ENCODE assay signal across 27 cellular contexts in the genomic region with DNA sequence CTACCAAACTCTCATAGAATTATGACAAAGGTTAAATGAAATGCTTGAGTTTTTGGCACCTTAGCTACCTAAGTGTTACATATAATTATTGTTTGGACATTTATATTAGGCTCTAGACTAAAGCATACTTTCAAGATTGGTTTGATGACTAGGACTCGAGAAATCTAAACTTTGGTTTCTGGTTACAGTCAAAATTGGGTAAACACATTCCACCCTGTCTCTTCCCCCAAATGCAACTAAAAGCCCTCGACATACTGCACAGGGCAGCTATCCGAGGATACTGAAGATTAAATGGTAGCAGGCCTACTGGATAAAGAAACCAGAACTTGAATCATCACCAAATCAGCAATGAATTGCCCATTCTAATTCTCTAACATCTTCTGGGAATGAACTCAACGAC.
A peak's percentile ranks its signal among the peaks of the same experiment; 100 is the strongest.
DNase-seq lines count a peak whose midpoint lies in the region; ATAC-seq and TF ChIP-seq lines count a peak whose summit lies in the region.
"Had no signal": no experiment of that assay in that cellular context is flagged by ENCODE, and none has a peak within 500 bp of the region (broad histone marks: within the 10 kb centered on the region; RNA-seq: fewer than 3 reads in every experiment).

No MANE protein-coding gene starts in this region.

- no peaks in the 10 kb centered on the region for H3K36me3 Mint-ChIP-seq in GM23338 (ENCODE audit: low read depth)
- H3K36me3 Mint-ChIP-seq: neural progenitor cell had no signal

- H3K4me3 Mint-ChIP-seq in GM23338: no peak overlapping the region
- H3K4me3 Mint-ChIP-seq: activated B cell treated with CpG ODN at 0.5 μM for 24 hours; neural progenitor cell; T-helper 2 cell treated with Interferon-gamma antibody and Interleukin-4, amounts not matched to agents 5 μg/mL and 100 μg/mL, for 36 hours had no signal

- no peaks in the 10 kb centered on the region for H4K20me1 ChIP-seq in GM23338 (replicated peaks; ENCODE audit: insufficient read depth)

- H3K4me1 ChIP-seq in GM23338 (ENCODE audit: insufficient read depth): no peaks in the 10 kb centered on the region
- H3K4me1 ChIP-seq: breast epithelium, colonic mucosa, left lung, neural progenitor cell, prostate gland, thyroid gland had no signal

- no peak overlapping the region for H3K4me3 ChIP-seq in AG04449 (ENCODE audit: low read depth, low read length)
- H3K4me3 ChIP-seq in GM23338: no peak overlapping the region
- H3K4me3 ChIP-seq: breast epithelium, colonic mucosa, heart right ventricle, left lung, mucosa of descending colon, neural progenitor cell, prostate gland, thyroid gland had no signal

- POLR2A ChIA-PET in AG04449 (lab: Yijun Ruan, JAX): no interaction called here

- CTCF ChIA-PET in AG04449 (lab: Yijun Ruan, JAX): interaction anchor here (1.7 to 2.2 kb wide), 2 partner anchors 9 to 712 kb away, joined by 4 to 17 read pairs; no protein-coding TSS in a partner anchor

- H3K36me3 ChIP-seq in GM23338 (ENCODE audit: insufficient read depth): no peaks in the 10 kb centered on the region
- H3K36me3 ChIP-seq: breast epithelium, colonic mucosa, heart right ventricle, left lung, neural progenitor cell, prostate gland, thyroid gland had no signal

- no peak for ATAC-seq in GM23338
- ATAC-seq: heart right ventricle, left lung, mucosa of descending colon had no signal

- TF ChIP-seq CTCF in AG04449 (IDR thresholded peaks at IDR 0.05; ENCODE audit: insufficient read depth, low read length, missing control alignments) (no peak), GM23338 (conservative IDR thresholded peaks at IDR 0.05; ENCODE audit: low read depth in 2 of 2) (no peak)

- peak overlapping the region; percentile 8; the same call in 1 of the 2 replicates for H2AFZ ChIP-seq in GM23338
- H2AFZ ChIP-seq: neural progenitor cell had no signal

- H3K4me2 ChIP-seq in GM23338: no peak overlapping the region
- H3K4me2 ChIP-seq: KMS-11, neural progenitor cell had no signal

- no peaks in the 10 kb centered on the region for H3K9me2 ChIP-seq in GM23338 (ENCODE audit: insufficient read depth)

- H3K27ac ChIP-seq in GM23338 (ENCODE audit: low read depth): no peak overlapping the region
- H3K27ac ChIP-seq: 22Rv1, breast epithelium, colonic mucosa, heart right ventricle, KMS-11, left lung, neural progenitor cell, prostate gland, thyroid gland had no signal

- H3K4me1 Mint-ChIP-seq in GM23338: no peaks in the 10 kb centered on the region
- H3K4me1 Mint-ChIP-seq: activated B cell treated with CpG ODN at 0.5 μM for 24 hours, neural progenitor cell had no signal

- no peak overlapping the region for H3K27ac Mint-ChIP-seq in GM23338
- H3K27ac Mint-ChIP-seq: activated B cell treated with CpG ODN at 0.5 μM for 24 hours; neural progenitor cell; T-helper 2 cell treated with Interferon-gamma antibody and Interleukin-4, amounts not matched to agents 5 μg/mL and 100 μg/mL, for 36 hours had no signal

- peaks cover 3% of the 10 kb centered on the region for H3K27me3 Mint-ChIP-seq in GM23338 (ENCODE audit: insufficient read depth, low read depth, poor library complexity)
- H3K27me3 Mint-ChIP-seq: activated B cell treated with CpG ODN at 0.5 μM for 24 hours had no signal

- no peaks in the 10 kb centered on the region for H3K79me2 ChIP-seq in GM23338 (replicated peaks; ENCODE audit: insufficient read depth)

- H3K27me3 ChIP-seq in GM23338 (ENCODE audit: insufficient read depth): no peaks in the 10 kb centered on the region
- H3K27me3 ChIP-seq: breast epithelium, colonic mucosa, heart right ventricle, left lung, neural progenitor cell, thyroid gland had no signal

- no peaks in the 10 kb centered on the region for H3K9me3 Mint-ChIP-seq in GM23338
- H3K9me3 Mint-ChIP-seq: activated B cell treated with CpG ODN at 0.5 μM for 24 hours, neural progenitor cell had no signal

- DNase-seq in AG04449 (ENCODE audit: low read depth, low spot score) (peak; percentile 14), GM23338 (ENCODE audit: low spot score) (no peak), astrocyte of the hippocampus (ENCODE audit: low read depth, low spot score) (peak; percentile 29), medulla oblongata (ENCODE audit: extremely low spot score) (peak; percentile 11), ureter (ENCODE audit: low spot score) (no peak), NCI-H1105 (lab: John Stamatoyannopoulos, UW) (no peak), anterior cingulate cortex (lab: John Stamatoyannopoulos, UW) (no peak)
- no peak for DNase-seq in stimulated activated CD4-positive, alpha-beta T cell treated with anti-CD3 and anti-CD28 coated beads, Interleukin-4, amount 100 ng/mL, for 24 hours
- DNase-seq: activated B cell treated with CpG ODN at 0.5 μM for 24 hours; activated CD4-positive, alpha-beta T cell treated with anti-CD3 and anti-CD28 coated beads, Interleukin-2, amount 50 U/mL, for 4 hours; activated CD8-positive, alpha-beta memory T cell treated with anti-CD3 and anti-CD28 coated beads, Interleukin-2, amount 50 U/mL, for 48 hours; C1 segment of cervical spinal cord; colonic mucosa; heart right ventricle; left lung; mucosa of descending colon; NCI-H187; NCI-H526; stimulated activated CD4-positive, alpha-beta T cell treated with anti-CD3 and anti-CD28 coated beads, Interleukin-2, amount 100 ng/mL, for 48 hours; stimulated activated naive CD4-positive, alpha-beta T cell; thyroid gland had no signal

- H3F3A ChIP-seq in GM23338 (replicated peaks; ENCODE audit: low read depth): no peaks in the 10 kb centered on the region

TF ChIP-seq in GM23338, 12 proteins besides CTCF, POLR2A, EP300 and RAD21 (continues in another document):
- TF ChIP-seq JUNB (IDR thresholded peaks at IDR 0.05; ENCODE audit: unreplicated experiment) (no peak), STAT1 (IDR thresholded peaks at IDR 0.05; ENCODE audit: unreplicated experiment) (no peak), ZNF114 (CRISPR knock-in tag; IDR thresholded peaks at IDR 0.05) (no peak), NANOG (IDR thresholded peaks at IDR 0.05; ENCODE audit: borderline replicate concordance) (no peak), POLR2AphosphoS5 (IDR thresholded peaks at IDR 0.05; ENCODE audit: low read depth) (no peak), EZH2phosphoT487 (IDR thresholded peaks at IDR 0.05; ENCODE audit: unreplicated experiment) (no peak)
- TF ChIP-seq, protein P1, sequence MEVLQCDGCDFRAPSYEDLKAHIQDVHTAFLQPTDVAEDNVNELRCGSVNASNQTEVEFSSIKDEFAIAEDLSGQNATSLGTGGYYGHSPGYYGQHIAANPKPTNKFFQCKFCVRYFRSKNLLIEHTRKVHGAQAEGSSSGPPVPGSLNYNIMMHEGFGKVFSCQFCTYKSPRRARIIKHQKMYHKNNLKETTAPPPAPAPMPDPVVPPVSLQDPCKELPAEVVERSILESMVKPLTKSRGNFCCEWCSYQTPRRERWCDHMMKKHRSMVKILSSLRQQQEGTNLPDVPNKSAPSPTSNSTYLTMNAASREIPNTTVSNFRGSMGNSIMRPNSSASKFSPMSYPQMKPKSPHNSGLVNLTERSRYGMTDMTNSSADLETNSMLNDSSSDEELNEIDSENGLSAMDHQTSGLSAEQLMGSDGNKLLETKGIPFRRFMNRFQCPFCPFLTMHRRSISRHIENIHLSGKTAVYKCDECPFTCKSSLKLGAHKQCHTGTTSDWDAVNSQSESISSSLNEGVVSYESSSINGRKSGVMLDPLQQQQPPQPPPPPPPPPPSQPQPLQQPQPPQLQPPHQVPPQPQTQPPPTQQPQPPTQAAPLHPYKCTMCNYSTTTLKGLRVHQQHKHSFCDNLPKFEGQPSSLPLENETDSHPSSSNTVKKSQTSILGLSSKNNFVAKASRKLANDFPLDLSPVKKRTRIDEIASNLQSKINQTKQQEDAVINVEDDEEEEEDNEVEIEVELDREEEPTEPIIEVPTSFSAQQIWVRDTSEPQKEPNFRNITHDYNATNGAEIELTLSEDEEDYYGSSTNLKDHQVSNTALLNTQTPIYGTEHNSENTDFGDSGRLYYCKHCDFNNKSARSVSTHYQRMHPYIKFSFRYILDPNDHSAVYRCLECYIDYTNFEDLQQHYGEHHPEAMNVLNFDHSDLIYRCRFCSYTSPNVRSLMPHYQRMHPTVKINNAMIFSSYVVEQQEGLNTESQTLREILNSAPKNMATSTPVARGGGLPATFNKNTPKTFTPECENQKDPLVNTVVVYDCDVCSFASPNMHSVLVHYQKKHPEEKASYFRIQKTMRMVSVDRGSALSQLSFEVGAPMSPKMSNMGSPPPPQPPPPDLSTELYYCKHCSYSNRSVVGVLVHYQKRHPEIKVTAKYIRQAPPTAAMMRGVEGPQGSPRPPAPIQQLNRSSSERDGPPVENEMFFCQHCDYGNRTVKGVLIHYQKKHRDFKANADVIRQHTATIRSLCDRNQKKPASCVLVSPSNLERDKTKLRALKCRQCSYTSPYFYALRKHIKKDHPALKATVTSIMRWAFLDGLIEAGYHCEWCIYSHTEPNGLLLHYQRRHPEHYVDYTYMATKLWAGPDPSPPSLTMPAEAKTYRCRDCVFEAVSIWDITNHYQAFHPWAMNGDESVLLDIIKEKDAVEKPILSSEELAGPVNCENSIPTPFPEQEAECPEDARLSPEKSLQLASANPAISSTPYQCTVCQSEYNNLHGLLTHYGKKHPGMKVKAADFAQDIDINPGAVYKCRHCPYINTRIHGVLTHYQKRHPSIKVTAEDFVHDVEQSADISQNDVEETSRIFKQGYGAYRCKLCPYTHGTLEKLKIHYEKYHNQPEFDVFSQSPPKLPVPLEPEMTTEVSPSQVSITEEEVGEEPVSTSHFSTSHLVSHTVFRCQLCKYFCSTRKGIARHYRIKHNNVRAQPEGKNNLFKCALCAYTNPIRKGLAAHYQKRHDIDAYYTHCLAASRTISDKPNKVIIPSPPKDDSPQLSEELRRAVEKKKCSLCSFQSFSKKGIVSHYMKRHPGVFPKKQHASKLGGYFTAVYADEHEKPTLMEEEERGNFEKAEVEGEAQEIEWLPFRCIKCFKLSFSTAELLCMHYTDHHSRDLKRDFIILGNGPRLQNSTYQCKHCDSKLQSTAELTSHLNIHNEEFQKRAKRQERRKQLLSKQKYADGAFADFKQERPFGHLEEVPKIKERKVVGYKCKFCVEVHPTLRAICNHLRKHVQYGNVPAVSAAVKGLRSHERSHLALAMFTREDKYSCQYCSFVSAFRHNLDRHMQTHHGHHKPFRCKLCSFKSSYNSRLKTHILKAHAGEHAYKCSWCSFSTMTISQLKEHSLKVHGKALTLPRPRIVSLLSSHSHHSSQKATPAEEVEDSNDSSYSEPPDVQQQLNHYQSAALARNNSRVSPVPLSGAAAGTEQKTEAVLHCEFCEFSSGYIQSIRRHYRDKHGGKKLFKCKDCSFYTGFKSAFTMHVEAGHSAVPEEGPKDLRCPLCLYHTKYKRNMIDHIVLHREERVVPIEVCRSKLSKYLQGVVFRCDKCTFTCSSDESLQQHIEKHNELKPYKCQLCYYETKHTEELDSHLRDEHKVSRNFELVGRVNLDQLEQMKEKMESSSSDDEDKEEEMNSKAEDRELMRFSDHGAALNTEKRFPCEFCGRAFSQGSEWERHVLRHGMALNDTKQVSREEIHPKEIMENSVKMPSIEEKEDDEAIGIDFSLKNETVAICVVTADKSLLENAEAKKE (CRISPR knock-in tag; IDR thresholded peaks at IDR 0.05): no peak

Comparison
In these comparisons a context has a peak if more than half of its experiments do, and no peak if none do; other contexts are left out.
1. DNase-seq: peak in AG04449 (single experiment), astrocyte of the hippocampus (single experiment) and medulla oblongata (single experiment); none in GM23338 (single experiment), ureter (single experiment), NCI-H1105 (single experiment), stimulated activated CD4-positive, alpha-beta T cell treated with anti-CD3 and anti-CD28 coated beads, Interleukin-4, amount 100 ng/mL, for 24 hours (single experiment) and anterior cingulate cortex (0 of 58).